Comparison of ENCODE assay signal across 12 cellular contexts in the genomic region with DNA sequence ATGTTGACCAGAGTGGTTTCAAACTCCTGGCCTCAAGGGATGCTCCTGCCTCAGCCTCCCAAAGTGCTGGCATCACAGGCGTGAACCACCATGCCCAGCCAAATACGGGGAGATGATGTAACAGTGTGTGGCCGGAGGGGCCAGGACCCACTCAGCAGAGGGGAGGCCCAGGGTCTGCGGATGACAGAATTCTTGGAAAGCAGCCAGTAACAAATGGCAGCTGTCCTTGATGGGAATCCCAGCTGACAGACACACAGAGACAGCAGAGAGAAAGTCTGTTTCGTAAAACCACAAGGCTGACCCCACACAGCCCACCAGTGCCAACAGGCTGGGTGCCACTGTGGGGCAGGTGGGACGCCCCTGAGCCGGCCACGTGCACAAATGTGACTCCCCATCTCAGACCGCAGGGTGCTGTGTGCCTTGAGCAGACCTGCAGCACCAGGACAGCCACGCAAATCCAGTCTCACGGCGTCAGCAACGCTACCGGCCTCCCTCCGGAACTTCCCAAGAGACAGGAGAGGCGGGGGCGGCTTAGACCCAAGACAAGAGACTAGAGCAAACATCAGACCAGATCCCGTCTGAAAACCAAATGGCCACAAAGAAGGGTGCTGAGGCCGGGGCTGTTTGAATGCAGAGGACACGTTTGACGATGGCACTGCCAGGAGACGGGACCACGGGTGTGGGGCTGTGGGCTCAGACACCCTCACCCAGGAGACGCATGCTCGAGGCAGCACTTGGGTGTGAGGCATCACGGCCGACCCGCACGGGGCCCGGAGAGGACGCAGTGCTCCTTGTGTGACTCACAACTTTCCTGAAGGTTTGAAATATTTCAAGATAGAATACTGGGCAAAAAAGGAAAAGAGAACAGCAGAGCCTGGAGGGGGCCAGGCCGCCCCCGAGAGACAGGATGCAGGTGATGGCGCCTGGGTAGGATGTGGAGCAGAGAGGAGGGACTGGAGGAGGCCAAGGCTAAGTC. TPM values are rescaled to one million over a fixed set of nuclear protein-coding genes. Genes with fewer than 3 reads are reported as not detected.
DNase-seq lines count a peak whose midpoint lies in the region; ATAC-seq, FAIRE-seq and TF ChIP-seq lines count a peak whose summit lies in the region.
"Had no signal": no experiment of that assay in that cellular context is flagged by ENCODE, and none has a peak within 500 bp of the region (broad histone marks: within the 10 kb centered on the region; RNA-seq: fewer than 3 reads in every experiment).

No MANE protein-coding gene starts in this region.

- DNase-seq in HepG2 (ENCODE audit: low spot score) = no peak
- no peak for DNase-seq in right lobe of liver
- no peak for DNase-seq in transverse colon
- no peak for DNase-seq in HuH-7 (ENCODE audit: low spot score)
- DNase-seq: amniotic stem cell, dermis blood vessel endothelial cell, DMS79 treated with DMSO at 0.1 percent for 48 hours, sigmoid colon had no signal

- peak overlapping the region in 4 of 5 experiments; percentile 31 to 88 (median 58) for H3K27ac Mint-ChIP-seq in brain
- H3K27ac Mint-ChIP-seq in stimulated activated memory B cell treated with anti-CD40 and anti-IgM and Interleukin-4, amounts not matched to agents 10 μg/mL and 1 μg/mL and 100 μg/mL, for 72 hours = peak overlapping the region; percentile 63

- intact Hi-C loops in HepG2 (cut with micrococcal nuclease; ENCODE audit: unreplicated experiment) = no loop called here
- intact Hi-C loops in right lobe of liver (cut with DNase I) = no loop called here
- intact Hi-C loops in transverse colon (cut with DNase I; ENCODE audit: low total_unique reads) = no loop called here

- no peaks in the 10 kb centered on the region for H3K79me2 ChIP-seq in HepG2 (ENCODE audit: insufficient read depth, low read length)

- H3K9ac ChIP-seq in HepG2 (ENCODE audit: insufficient read depth, low read depth, low read length) = no peak overlapping the region

- H3K4me2 ChIP-seq in HepG2 (ENCODE audit: low read depth, low read length) = no peak overlapping the region

- H3K9me3 Mint-ChIP-seq in brain = no peaks in the 10 kb centered on the region
- no peaks in the 10 kb centered on the region for H3K9me3 Mint-ChIP-seq in stimulated activated memory B cell treated with anti-CD40 and anti-IgM and Interleukin-4, amounts not matched to agents 10 μg/mL and 1 μg/mL and 100 μg/mL, for 72 hours

- no peak for FAIRE-seq in HepG2 (lab: Jason Lieb, UNC)

- H3K36me3 ChIP-seq in HepG2 (replicated peaks in 1 of 2; ENCODE audit: control insufficient read depth in 1 of 2, insufficient read depth in 2 of 2, low read length in 2 of 2) (peaks cover 42 to 65% of the 10 kb centered on the region in 2 experiments; a peak in 4 of 5 replicates), right lobe of liver (peaks cover 0 to 46% (median 17%) of the 10 kb centered on the region in 4 donors), transverse colon (peaks cover 0 to 38% (median 6%) of the 10 kb centered on the region in 4 donors)

- CTCF ChIA-PET in HepG2 (lab: Yijun Ruan, JAX; ENCODE audit: low intra/inter-chr PET ratio, low total read pairs) = no interaction called here

- H3K36me3 Mint-ChIP-seq in brain = no peaks in the 10 kb centered on the region
- H3K36me3 Mint-ChIP-seq in stimulated activated memory B cell treated with anti-CD40 and anti-IgM and Interleukin-4, amounts not matched to agents 10 μg/mL and 1 μg/mL and 100 μg/mL, for 72 hours = peaks cover 35% of the 10 kb centered on the region

- no peak for TF ChIP-seq RAD21 in HepG2 (CRISPR knock-in tag; IDR thresholded peaks at IDR 0.05)

- POLR2A ChIA-PET in HepG2 (lab: Yijun Ruan, JAX) = no interaction called here

- no peak overlapping the region for H3K27ac ChIP-seq in HepG2 (ENCODE audit: extremely low read length, insufficient read depth, low read length)
- no peak overlapping the region for H3K27ac ChIP-seq in right lobe of liver
- no peak overlapping the region for H3K27ac ChIP-seq in transverse colon

- no TSS peak for BruUV-seq in HepG2 (replicated peaks; lab: Mats Ljungman, UMichigan)

- H3K4me1 ChIP-seq in HepG2 (ENCODE audit: insufficient read depth, low read length) (no peaks in the 10 kb centered on the region), right lobe of liver (no peaks in the 10 kb centered on the region), transverse colon (no peaks in the 10 kb centered on the region)
- H3K4me1 ChIP-seq: sigmoid colon had no signal

- peaks cover 13% of the 10 kb centered on the region for H3K4me1 Mint-ChIP-seq in brain
- H3K4me1 Mint-ChIP-seq in stimulated activated memory B cell treated with anti-CD40 and anti-IgM and Interleukin-4, amounts not matched to agents 10 μg/mL and 1 μg/mL and 100 μg/mL, for 72 hours = peaks cover 7% of the 10 kb centered on the region

- no peak for TF ChIP-seq POLR2A in HepG2 (IDR thresholded peaks at IDR 0.05; ENCODE audit: insufficient read depth in 1 of 2, low read depth in 2 of 2, low read length in 2 of 2)
- no peak for TF ChIP-seq POLR2A in right lobe of liver (IDR thresholded peaks at IDR 0.05)
- no peak for TF ChIP-seq POLR2A in transverse colon (IDR thresholded peaks at IDR 0.05)

- TF ChIP-seq EP300 in HepG2 (IDR thresholded peaks at IDR 0.05; ENCODE audit: low read depth in 2 of 2, low read length in 2 of 2) = no peak
- no peak for TF ChIP-seq EP300 in HepG2 (CRISPR knock-in tag; IDR thresholded peaks at IDR 0.05; ENCODE audit: borderline replicate concordance)
- no peak for TF ChIP-seq EP300 in transverse colon (IDR thresholded peaks at IDR 0.05; ENCODE audit: low read depth)

- no peak overlapping the region for H3K4me3 ChIP-seq in HepG2 (replicated peaks in 1 of 3; ENCODE audit: insufficient read depth in 1 of 3, low read depth in 2 of 3, low read length in 3 of 3)
- no peak overlapping the region for H3K4me3 ChIP-seq in right lobe of liver
- no peak overlapping the region for H3K4me3 ChIP-seq in transverse colon
- H3K4me3 ChIP-seq: sigmoid colon had no signal

- no peaks in the 10 kb centered on the region for H4K20me1 ChIP-seq in HepG2 (ENCODE audit: insufficient read depth, low read length)

- ATAC-seq in HepG2 = no peak
- no peak for ATAC-seq in right lobe of liver
- no peak for ATAC-seq in stimulated activated memory B cell treated with anti-CD40 and anti-IgM and Interleukin-4, amounts not matched to agents 10 μg/mL and 1 μg/mL and 100 μg/mL, for 72 hours
- ATAC-seq: activated CD4-positive, CD25-positive, alpha-beta regulatory T cell treated with anti-CD3 and anti-CD28 coated beads, Interleukin-2, amount 50 U/mL, for 24 hours had no signal

- H3K9me3 ChIP-seq in HepG2 (ENCODE audit: low read length) (no peaks in the 10 kb centered on the region), right lobe of liver (no peaks in the 10 kb centered on the region), transverse colon (no peaks in the 10 kb centered on the region)
- H3K9me3 ChIP-seq: sigmoid colon had no signal

- in situ Hi-C loops in HepG2 (cut with HindIII; ENCODE audit: extremely low pct_ligation_motif_present, low pct_unique_long_range_greater_than_20kb) = no loop called here
- in situ Hi-C loops in transverse colon (cut with MboI; ENCODE audit: low pct_ligation_motif_present in 1 of 4, low pct_unique_long_range_greater_than_20kb in 1 of 4, low sequenced_read_pairs in 3 of 4) = loop anchor here in 1 of 4 donors (25.0 kb wide), 1 partner anchor 481 kb away; the partner anchor contains the start of genes SLC22A31 and ZNF778

- TF ChIP-seq CTCF in HepG2 (CRISPR knock-in tag; IDR thresholded peaks at IDR 0.05) = no peak
- no peak for TF ChIP-seq CTCF in right lobe of liver (IDR thresholded peaks at IDR 0.05)
- TF ChIP-seq CTCF in brain (conservative IDR thresholded peaks at IDR 0.05) = no peak
- TF ChIP-seq CTCF in transverse colon (IDR thresholded peaks at IDR 0.05) = no peak

- no peak overlapping the region for H2AFZ ChIP-seq in HepG2 (ENCODE audit: low read length)

- no peaks in the 10 kb centered on the region for H3K27me3 Mint-ChIP-seq in brain
- no peaks in the 10 kb centered on the region for H3K27me3 Mint-ChIP-seq in stimulated activated memory B cell treated with anti-CD40 and anti-IgM and Interleukin-4, amounts not matched to agents 10 μg/mL and 1 μg/mL and 100 μg/mL, for 72 hours

- no peak overlapping the region for H3K4me3 Mint-ChIP-seq in brain
- H3K4me3 Mint-ChIP-seq in stimulated activated memory B cell treated with anti-CD40 and anti-IgM and Interleukin-4, amounts not matched to agents 10 μg/mL and 1 μg/mL and 100 μg/mL, for 72 hours = no peak overlapping the region

- WGBS in HepG2 (ENCODE audit: low lambda C conversion rate) = 97% methylated on average over 34 of the region's 34 CpGs
- 88% methylated on average over 15 of the region's 34 CpGs for WGBS in right lobe of liver (ENCODE audit: insufficient coverage, low coverage, low lambda C conversion rate, missing lambda C conversion rate)
- WGBS in transverse colon (ENCODE audit: low coverage in 1 of 2), 2 donors = 87 to 89% methylated on average over 6 to 34 of the region's 34 CpGs

- H3K27me3 ChIP-seq in HepG2 (ENCODE audit: control insufficient read depth in 1 of 2, insufficient read depth in 2 of 2, low read length in 2 of 2) (no peaks in the 10 kb centered on the region), right lobe of liver (no peaks in the 10 kb centered on the region), transverse colon (no peaks in the 10 kb centered on the region)
- H3K27me3 ChIP-seq: sigmoid colon had no signal

RNA-seq across cellular contexts. Expression of gene CTU2, which starts 24.6 kb away (rescaled TPM):
- total RNA-seq in HepG2 (2016; rRNA removed; fragmentation: Illumina TruSeq; extraction: Trizol) (21.9 TPM in 2 replicates), right lobe of liver (1 to 10 TPM; 5.0 to 9.5 (median 8.2) TPM), transverse colon (1 to 10 TPM in 3 of 4 donors, not detected in 1; 2.8 to 5.6 (median 4.2) TPM)
- 11.4 and 12.8 TPM in 2 replicates for total RNA-seq in HepG2 (2016; cell fraction: cytosol; rRNA removed; fragmentation: Illumina TruSeq; extraction: Trizol; ENCODE audit: low read depth)
- 16.8 and 22.4 TPM in 2 replicates for total RNA-seq in HepG2 (2016; cell fraction: insoluble cytoplasmic fraction; rRNA removed; fragmentation: Illumina TruSeq; extraction: Trizol)
- 13.8 and 15.9 TPM in 2 replicates for total RNA-seq in HepG2 (2016; cell fraction: membrane; rRNA removed; fragmentation: Illumina TruSeq; extraction: Trizol)
- total RNA-seq in HepG2 (2016; cell fraction: nucleus; rRNA removed; fragmentation: Illumina TruSeq; extraction: Trizol) = 16.7 and 17.2 TPM in 2 replicates
- polyA plus RNA-seq in HepG2 (2011; rRNA removed) (13.3 and 18.5 TPM in 2 replicates), brain (ENCODE audit: insufficient read depth, low read depth, low replicate concordance) (24.6 TPM)
- polyA plus RNA-seq in HepG2 (2011; cell fraction: cytosol; rRNA removed) = 11.8 and 19.4 TPM in 2 replicates
- 63.3 and 73.6 TPM in 2 replicates for polyA plus RNA-seq in HepG2 (2011; cell fraction: nucleus; rRNA removed)
- polyA plus RNA-seq in HepG2 (2012) = 11.6 and 15.1 TPM in 2 replicates
- 12.4 and 16.5 TPM in 2 replicates for polyA plus RNA-seq in HepG2 (2016; cell fraction: cytosol; fragmentation: Illumina TruSeq; extraction: Trizol; ENCODE audit: low read depth)
- 20.9 and 22.4 TPM in 2 replicates for polyA plus RNA-seq in HepG2 (2016; cell fraction: insoluble cytoplasmic fraction; fragmentation: Illumina TruSeq; extraction: Trizol; ENCODE audit: low read depth)
- polyA plus RNA-seq in HepG2 (2016; cell fraction: membrane; fragmentation: Illumina TruSeq; extraction: Trizol; ENCODE audit: low read depth) = 13.3 and 14.9 TPM in 2 replicates
- polyA plus RNA-seq in HepG2 (2016; cell fraction: nucleus; fragmentation: Illumina TruSeq; extraction: Trizol; ENCODE audit: insufficient read depth, low read depth) = 39.4 and 44.9 TPM in 2 replicates
- 23.1 and 25.7 TPM in 2 replicates for polyA minus RNA-seq in HepG2 (2011; rRNA and poly(A)+ RNA removed; ENCODE audit: low replicate concordance)
- polyA minus RNA-seq in HepG2 (2011; cell fraction: cytosol; rRNA and poly(A)+ RNA removed) = 15.2 and 18.6 TPM in 2 replicates
- polyA minus RNA-seq in HepG2 (2011; cell fraction: nucleus; rRNA and poly(A)+ RNA removed) = 19.3 and 20.7 TPM in 2 replicates

RNA-seq across cellular contexts. Expression of gene RNF166, which starts 24.7 kb away (rescaled TPM):
- total RNA-seq in HepG2 (2016; rRNA removed; fragmentation: Illumina TruSeq; extraction: Trizol) (15.1 and 23.0 TPM in 2 replicates), right lobe of liver (10 to 100 TPM in 2 of 6 experiments, 1 to 10 TPM in 4; 8.1 to 12.8 (median 10.0) TPM), transverse colon (10 to 100 TPM; 10.3 to 15.3 (median 14.4) TPM)
- total RNA-seq in HepG2 (2016; cell fraction: cytosol; rRNA removed; fragmentation: Illumina TruSeq; extraction: Trizol; ENCODE audit: low read depth) = 36.0 and 37.2 TPM in 2 replicates
- total RNA-seq in HepG2 (2016; cell fraction: insoluble cytoplasmic fraction; rRNA removed; fragmentation: Illumina TruSeq; extraction: Trizol) = 17.3 and 23.3 TPM in 2 replicates
- 41.6 and 45.9 TPM in 2 replicates for total RNA-seq in HepG2 (2016; cell fraction: membrane; rRNA removed; fragmentation: Illumina TruSeq; extraction: Trizol)
- 14.0 and 14.1 TPM in 2 replicates for total RNA-seq in HepG2 (2016; cell fraction: nucleus; rRNA removed; fragmentation: Illumina TruSeq; extraction: Trizol)
- polyA plus RNA-seq in HepG2 (2011; rRNA removed) (21.4 and 26.2 TPM in 2 replicates), brain (ENCODE audit: insufficient read depth, low read depth, low replicate concordance) (22.2 TPM)
- polyA plus RNA-seq in HepG2 (2011; cell fraction: cytosol; rRNA removed) = 14.8 and 24.4 TPM in 2 replicates
- 83.8 and 91.3 TPM in 2 replicates for polyA plus RNA-seq in HepG2 (2011; cell fraction: nucleus; rRNA removed)
- 12.2 and 16.1 TPM in 2 replicates for polyA plus RNA-seq in HepG2 (2012)
- 22.9 and 25.4 TPM in 2 replicates for polyA plus RNA-seq in HepG2 (2016; cell fraction: cytosol; fragmentation: Illumina TruSeq; extraction: Trizol; ENCODE audit: low read depth)
- 19.2 and 20.2 TPM in 2 replicates for polyA plus RNA-seq in HepG2 (2016; cell fraction: insoluble cytoplasmic fraction; fragmentation: Illumina TruSeq; extraction: Trizol; ENCODE audit: low read depth)
- 32.0 and 34.1 TPM in 2 replicates for polyA plus RNA-seq in HepG2 (2016; cell fraction: membrane; fragmentation: Illumina TruSeq; extraction: Trizol; ENCODE audit: low read depth)
- polyA plus RNA-seq in HepG2 (2016; cell fraction: nucleus; fragmentation: Illumina TruSeq; extraction: Trizol; ENCODE audit: insufficient read depth, low read depth) = 36.7 and 43.4 TPM in 2 replicates
- polyA minus RNA-seq in HepG2 (2011; rRNA and poly(A)+ RNA removed; ENCODE audit: low replicate concordance) = 11.5 and 25.6 TPM in 2 replicates
- 12.9 and 17.8 TPM in 2 replicates for polyA minus RNA-seq in HepG2 (2011; cell fraction: cytosol; rRNA and poly(A)+ RNA removed)
- polyA minus RNA-seq in HepG2 (2011; cell fraction: nucleus; rRNA and poly(A)+ RNA removed) = 14.2 and 18.7 TPM in 2 replicates

RNA-seq across cellular contexts. Expression of gene SNAI3, which starts 44.6 kb away (rescaled TPM):
- total RNA-seq in HepG2 (2016; rRNA removed; fragmentation: Illumina TruSeq; extraction: Trizol) (0.09 and 0.18 TPM in 2 replicates), right lobe of liver (under 1 TPM; 0.15 to 0.98 (median 0.35) TPM), transverse colon (1 to 10 TPM in 1 of 4 donors, under 1 TPM in 2, not detected in 1; 0.27 to 2.9 (median 0.75) TPM)
- total RNA-seq in HepG2 (2016; cell fraction: cytosol; rRNA removed; fragmentation: Illumina TruSeq; extraction: Trizol; ENCODE audit: low read depth) = not detected in 2 replicates
- 0.13 and 0.17 TPM in 2 replicates for total RNA-seq in HepG2 (2016; cell fraction: insoluble cytoplasmic fraction; rRNA removed; fragmentation: Illumina TruSeq; extraction: Trizol)
- 0.12 TPM in 1 of 2 replicates, not detected in the other for total RNA-seq in HepG2 (2016; cell fraction: membrane; rRNA removed; fragmentation: Illumina TruSeq; extraction: Trizol)
- total RNA-seq in HepG2 (2016; cell fraction: nucleus; rRNA removed; fragmentation: Illumina TruSeq; extraction: Trizol) = not detected in 2 replicates
- polyA plus RNA-seq in HepG2 (2011; rRNA removed) (0.18 and 0.40 TPM in 2 replicates), brain (ENCODE audit: insufficient read depth, low read depth, low replicate concordance) (1.2 TPM)
- 0.18 and 0.44 TPM in 2 replicates for polyA plus RNA-seq in HepG2 (2011; cell fraction: cytosol; rRNA removed)
- 0.35 and 0.64 TPM in 2 replicates for polyA plus RNA-seq in HepG2 (2011; cell fraction: nucleus; rRNA removed)
- polyA plus RNA-seq in HepG2 (2012) = 0.40 and 0.47 TPM in 2 replicates
- 0.08 TPM in 1 of 2 replicates, not detected in the other for polyA plus RNA-seq in HepG2 (2016; cell fraction: cytosol; fragmentation: Illumina TruSeq; extraction: Trizol; ENCODE audit: low read depth)
- polyA plus RNA-seq in HepG2 (2016; cell fraction: insoluble cytoplasmic fraction; fragmentation: Illumina TruSeq; extraction: Trizol; ENCODE audit: low read depth) = 0.26 TPM in 1 of 2 replicates, not detected in the other
- polyA plus RNA-seq in HepG2 (2016; cell fraction: membrane; fragmentation: Illumina TruSeq; extraction: Trizol; ENCODE audit: low read depth) = 0.15 and 0.21 TPM in 2 replicates
- polyA plus RNA-seq in HepG2 (2016; cell fraction: nucleus; fragmentation: Illumina TruSeq; extraction: Trizol; ENCODE audit: insufficient read depth, low read depth) = 0.27 TPM in 1 of 2 replicates, not detected in the other
- 0.84 TPM in 1 of 2 replicates, not detected in the other for polyA minus RNA-seq in HepG2 (2011; rRNA and poly(A)+ RNA removed; ENCODE audit: low replicate concordance)
- polyA minus RNA-seq in HepG2 (2011; cell fraction: cytosol; rRNA and poly(A)+ RNA removed) = not detected in 2 replicates
- polyA minus RNA-seq in HepG2 (2011; cell fraction: nucleus; rRNA and poly(A)+ RNA removed) = not detected in 2 replicates
- total RNA-seq: dermis blood vessel endothelial cell had no signal
- polyA plus RNA-seq: neural cell had no signal

RNA-seq across cellular contexts. Expression of gene PIEZO1, which starts 54.1 kb away (rescaled TPM):
- total RNA-seq in HepG2 (2016; rRNA removed; fragmentation: Illumina TruSeq; extraction: Trizol) (32.5 and 85.0 TPM in 2 replicates), right lobe of liver (10 to 100 TPM; 48.9 to 91.9 (median 64.4) TPM), transverse colon (100 to 1,000 TPM; 133 to 546 (median 179) TPM)
- total RNA-seq in HepG2 (2016; cell fraction: cytosol; rRNA removed; fragmentation: Illumina TruSeq; extraction: Trizol; ENCODE audit: low read depth) = 42.1 and 42.4 TPM in 2 replicates
- 27.7 and 89.8 TPM in 2 replicates for total RNA-seq in HepG2 (2016; cell fraction: insoluble cytoplasmic fraction; rRNA removed; fragmentation: Illumina TruSeq; extraction: Trizol)
- total RNA-seq in HepG2 (2016; cell fraction: membrane; rRNA removed; fragmentation: Illumina TruSeq; extraction: Trizol) = 37.0 TPM in 2 replicates
- 117 and 146 TPM in 2 replicates for total RNA-seq in HepG2 (2016; cell fraction: nucleus; rRNA removed; fragmentation: Illumina TruSeq; extraction: Trizol)
- polyA plus RNA-seq in HepG2 (2011; rRNA removed) (67.9 and 93.5 TPM in 2 replicates), brain (ENCODE audit: insufficient read depth, low read depth, low replicate concordance) (12.9 TPM)
- polyA plus RNA-seq in HepG2 (2011; cell fraction: cytosol; rRNA removed) = 42.8 and 69.2 TPM in 2 replicates
- 643 and 860 TPM in 2 replicates for polyA plus RNA-seq in HepG2 (2011; cell fraction: nucleus; rRNA removed)
- 52.4 and 78.3 TPM in 2 replicates for polyA plus RNA-seq in HepG2 (2012)
- 12.7 and 13.6 TPM in 2 replicates for polyA plus RNA-seq in HepG2 (2016; cell fraction: cytosol; fragmentation: Illumina TruSeq; extraction: Trizol; ENCODE audit: low read depth)
- 33.4 and 36.7 TPM in 2 replicates for polyA plus RNA-seq in HepG2 (2016; cell fraction: insoluble cytoplasmic fraction; fragmentation: Illumina TruSeq; extraction: Trizol; ENCODE audit: low read depth)
- polyA plus RNA-seq in HepG2 (2016; cell fraction: membrane; fragmentation: Illumina TruSeq; extraction: Trizol; ENCODE audit: low read depth) = 20.6 and 22.7 TPM in 2 replicates
- 296 and 336 TPM in 2 replicates for polyA plus RNA-seq in HepG2 (2016; cell fraction: nucleus; fragmentation: Illumina TruSeq; extraction: Trizol; ENCODE audit: insufficient read depth, low read depth)
- 101 and 184 TPM in 2 replicates for polyA minus RNA-seq in HepG2 (2011; rRNA and poly(A)+ RNA removed; ENCODE audit: low replicate concordance)
- polyA minus RNA-seq in HepG2 (2011; cell fraction: cytosol; rRNA and poly(A)+ RNA removed) = 44.8 and 52.9 TPM in 2 replicates
- 89.5 and 109 TPM in 2 replicates for polyA minus RNA-seq in HepG2 (2011; cell fraction: nucleus; rRNA and poly(A)+ RNA removed)
- polyA plus RNA-seq: neural cell had no signal
